ENCODE assay signal across 8 cellular contexts in the genomic region with DNA sequence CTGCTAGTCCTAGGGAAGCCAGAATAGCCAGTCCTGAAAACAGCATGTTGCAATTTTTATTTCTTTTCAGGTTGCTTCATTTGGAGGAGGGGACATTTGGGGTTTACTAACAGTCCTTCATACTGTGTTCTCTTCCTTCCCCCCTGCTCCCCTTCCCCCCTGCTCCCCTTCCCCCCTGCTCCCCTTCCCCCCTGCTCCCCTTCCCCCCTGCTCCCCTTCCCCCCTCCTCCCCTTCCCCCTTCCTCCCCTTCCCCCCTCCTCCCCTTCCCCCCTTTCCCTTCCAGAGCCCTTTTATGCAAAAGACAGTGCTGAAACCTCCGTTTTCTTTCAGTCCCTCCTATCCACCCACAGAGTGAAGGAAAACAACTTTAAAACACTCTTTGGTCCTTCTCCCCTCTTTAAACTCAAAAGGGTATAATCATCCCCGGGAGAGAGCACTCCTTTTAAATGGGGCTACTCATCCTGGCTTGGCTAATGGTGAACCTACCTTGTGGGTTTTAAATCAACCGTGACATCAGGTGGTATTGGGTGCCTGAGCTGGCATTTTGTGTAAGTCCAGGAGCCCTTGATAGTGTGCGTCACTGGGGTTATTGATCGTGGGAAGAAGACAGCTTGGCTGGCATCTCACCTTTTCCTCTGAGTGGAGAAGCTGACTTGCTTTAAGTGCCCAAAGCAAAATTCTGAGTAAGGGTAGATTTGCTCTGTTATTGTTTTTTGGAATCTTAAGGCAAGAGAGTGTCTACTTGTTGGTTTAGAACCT. TPM values are rescaled to one million over a fixed set of nuclear protein-coding genes. Genes with fewer than 3 reads are reported as not detected.
DNase-seq lines count a peak whose midpoint lies in the region; ATAC-seq and TF ChIP-seq lines count a peak whose summit lies in the region.

No MANE protein-coding gene starts in this region.

- no peaks in the 10 kb centered on the region for H3K27me3 ChIP-seq in ovary

- 5 to 17% (median 9%) methylated on average over 5 of the region's 5 CpGs for WGBS in ovary, 3 donors

- DNase-seq in AML-193 (lab: John Stamatoyannopoulos, UW) (peak; percentile 53 to 64), LNCaP clone FGC (ENCODE audit: low read depth) (no peak), epithelial cell of prostate (ENCODE audit: low read depth, low spot score) (peak; percentile 78), ovary (no peak), GM20000 (ENCODE audit: low spot score) (no peak), GM03348 (ENCODE audit: low spot score) (no peak)
- DNase-seq in activated CD4-positive, alpha-beta T cell treated with anti-CD3 and anti-CD28 coated beads for 48 hours = peak; percentile 68

- no peak for TF ChIP-seq CTCF in LNCaP clone FGC (IDR thresholded peaks at IDR 0.05; ENCODE audit: control insufficient read depth, extremely low read depth, insufficient read depth)
- no peak for TF ChIP-seq CTCF in ovary (IDR thresholded peaks at IDR 0.05)
- TF ChIP-seq CTCF in GM20000 (IDR thresholded peaks at IDR 0.05; ENCODE audit: extremely low read depth, missing control alignments) = no peak

- H3K4me3 ChIP-seq in LNCaP clone FGC (ENCODE audit: low read depth, low read length) = peak overlapping the region; percentile 95
- peak overlapping the region; percentile 99 for H3K4me3 ChIP-seq in ovary

- intact Hi-C loops in ovary (cut with DNase I) = loop anchor here (5.0 to 10.0 kb wide), 6 partner anchors 34 to 311 kb away; a partner anchor contains a TSS

- H3K27ac ChIP-seq in epithelial cell of prostate = peak overlapping the region; percentile 85
- peak overlapping the region in 1 of 2 donors; percentile 96 for H3K27ac ChIP-seq in ovary

- H3K9me3 ChIP-seq in ovary = no peaks in the 10 kb centered on the region

- TF ChIP-seq EP300 in ovary (IDR thresholded peaks at IDR 0.05) = no peak

- no peak for TF ChIP-seq POLR2A in ovary (IDR thresholded peaks at IDR 0.05)

- peaks cover 20% of the 10 kb centered on the region for H3K4me1 ChIP-seq in ovary (ENCODE audit: insufficient read depth)

- no peak for ATAC-seq in GM18873 (IDR thresholded peaks at IDR 0.05; ENCODE audit: low FRiP score, unreplicated experiment)

- no peaks in the 10 kb centered on the region for H3K36me3 ChIP-seq in ovary

RNA-seq across cellular contexts. Expression of a gene that starts 2.6 kb away (rescaled TPM):
- total RNA-seq in ovary = 100 to 1,000 TPM in 5 of 7 donors, 10 to 100 TPM in 2; 49.0 to 249 (median 150) TPM
- polyA plus RNA-seq in ovary = 100 to 1,000 TPM in 1 of 2 donors, 10 to 100 TPM in 1; 38.1 to 121 TPM

Comparison
In these comparisons a context has a peak if more than half of its experiments do, and no peak if none do; other contexts are left out.
1. DNase-seq: peak in AML-193 (2 of 2), activated CD4-positive, alpha-beta T cell treated with anti-CD3 and anti-CD28 coated beads for 48 hours (single experiment) and epithelial cell of prostate (single experiment); none in LNCaP clone FGC (single experiment), ovary (0 of 5), GM20000 (single experiment) and GM03348 (single experiment).